Comparison of ENCODE assay signal across 1 cellular context in the genomic region with DNA sequence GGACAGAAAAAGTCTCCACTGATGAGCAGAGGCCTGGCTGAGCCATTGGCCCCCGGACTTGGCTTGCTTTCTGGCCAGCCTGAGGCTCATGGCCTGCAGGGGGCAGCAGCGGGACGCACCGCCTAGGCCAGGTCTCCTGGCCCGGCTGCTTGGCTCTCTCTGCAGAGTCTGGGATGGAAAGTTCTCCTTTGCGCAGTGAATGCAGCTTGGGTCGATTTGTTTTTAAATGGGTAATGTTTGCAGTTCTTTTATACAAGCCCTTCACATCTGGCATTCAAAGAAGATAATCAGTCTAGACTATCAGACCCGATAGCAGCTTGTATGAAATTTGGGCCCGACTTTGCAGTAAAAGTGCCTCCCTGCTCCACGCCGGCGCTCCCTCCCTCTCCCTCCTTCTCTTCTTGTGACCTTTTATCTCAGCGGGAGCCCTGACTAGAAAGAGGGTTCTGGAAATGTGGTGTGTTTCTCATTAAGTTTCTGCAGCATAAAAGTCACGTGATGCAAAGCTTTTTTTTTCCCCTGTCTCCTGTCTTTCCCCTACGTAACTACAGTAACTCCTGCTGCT.
TF ChIP-seq lines count a peak whose summit lies in the region.

No MANE protein-coding gene starts in this region.

TF ChIP-seq in K562, 482 proteins besides CTCF, POLR2A, EP300 and RAD21 (continued from another document and continues in another):
- TF ChIP-seq XRCC5 (IDR thresholded peaks at IDR 0.05; ENCODE audit: low read depth, low read length) (peak; percentile 60; the same call in 1 of the 2 replicates), ZNF644 (tag; IDR thresholded peaks at IDR 0.05; ENCODE audit: low read depth) (no peak), USF2 (CRISPR knock-in tag; IDR thresholded peaks at IDR 0.05) (peak; percentile 67), ZHX1 (conservative IDR thresholded peaks at IDR 0.05; ENCODE audit: low read length) (no peak), RAD51 (IDR thresholded peaks at IDR 0.05; ENCODE audit: borderline replicate concordance, low read depth) (peak; percentile 89), ZNF263 (CRISPR knock-in tag; IDR thresholded peaks at IDR 0.05; ENCODE audit: borderline replicate concordance) (0 out of 2 replicates have a peak, but pooled peaks have one; percentile 30), RBM34 (IDR thresholded peaks at IDR 0.05; ENCODE audit: borderline replicate concordance, insufficient read depth, low read length) (no peak), KDM4B (IDR thresholded peaks at IDR 0.05; ENCODE audit: borderline replicate concordance in 2 of 2, low read depth in 1 of 2) (no peak), RB1 (IDR thresholded peaks at IDR 0.05; ENCODE audit: low read depth) (peak; percentile 64; the same call in 1 of the 2 replicates), EHMT2 (IDR thresholded peaks at IDR 0.05) (no peak), ZNF347 (CRISPR knock-in tag; IDR thresholded peaks at IDR 0.05; ENCODE audit: low read depth) (no peak), ZBTB40 (IDR thresholded peaks at IDR 0.05) (no peak), ZBTB40 (CRISPR knock-in tag; IDR thresholded peaks at IDR 0.05) (no peak), MAZ (CRISPR knock-in tag; conservative IDR thresholded peaks at IDR 0.05 in 1 of 2, IDR thresholded peaks at IDR 0.05 in 1 of 2) (peak in 1 of 2 experiments; percentile 73; a peak in 2 of 4 replicates), NFIC (IDR thresholded peaks at IDR 0.05) (no peak), CBFA2T2 (conservative IDR thresholded peaks at IDR 0.05) (peak; percentile 58), SPI1 (IDR thresholded peaks at IDR 0.05; ENCODE audit: borderline replicate concordance, low read depth, low read length) (no peak), ZNF274 (IDR thresholded peaks at IDR 0.05; ENCODE audit: borderline replicate concordance, low read depth, low read length) (no peak), BHLHE40 (IDR thresholded peaks at IDR 0.05; ENCODE audit: low read length) (peak; percentile 24; the same call in 1 of the 2 replicates), ZBTB11 (CRISPR knock-in tag; IDR thresholded peaks at IDR 0.05) (no peak), CREM (IDR thresholded peaks at IDR 0.05; ENCODE audit: low read depth) (peak; percentile 34; the same call in 1 of the 2 replicates), KHSRP (IDR thresholded peaks at IDR 0.05) (no peak), PHF8 (IDR thresholded peaks at IDR 0.05; ENCODE audit: borderline replicate concordance, low read length) (no peak), NFRKB (IDR thresholded peaks at IDR 0.05; ENCODE audit: low read depth) (no peak), UBTF (IDR thresholded peaks at IDR 0.05; ENCODE audit: borderline replicate concordance in 1 of 2, low read depth in 2 of 2, low read length in 2 of 2) (no peak)
- TF ChIP-seq, protein P1, sequence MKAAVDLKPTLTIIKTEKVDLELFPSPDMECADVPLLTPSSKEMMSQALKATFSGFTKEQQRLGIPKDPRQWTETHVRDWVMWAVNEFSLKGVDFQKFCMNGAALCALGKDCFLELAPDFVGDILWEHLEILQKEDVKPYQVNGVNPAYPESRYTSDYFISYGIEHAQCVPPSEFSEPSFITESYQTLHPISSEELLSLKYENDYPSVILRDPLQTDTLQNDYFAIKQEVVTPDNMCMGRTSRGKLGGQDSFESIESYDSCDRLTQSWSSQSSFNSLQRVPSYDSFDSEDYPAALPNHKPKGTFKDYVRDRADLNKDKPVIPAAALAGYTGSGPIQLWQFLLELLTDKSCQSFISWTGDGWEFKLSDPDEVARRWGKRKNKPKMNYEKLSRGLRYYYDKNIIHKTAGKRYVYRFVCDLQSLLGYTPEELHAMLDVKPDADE (conservative IDR thresholded peaks at IDR 0.05; ENCODE audit: control insufficient read depth, low read depth, low read length), result no peak
- TF ChIP-seq, protein P2, sequence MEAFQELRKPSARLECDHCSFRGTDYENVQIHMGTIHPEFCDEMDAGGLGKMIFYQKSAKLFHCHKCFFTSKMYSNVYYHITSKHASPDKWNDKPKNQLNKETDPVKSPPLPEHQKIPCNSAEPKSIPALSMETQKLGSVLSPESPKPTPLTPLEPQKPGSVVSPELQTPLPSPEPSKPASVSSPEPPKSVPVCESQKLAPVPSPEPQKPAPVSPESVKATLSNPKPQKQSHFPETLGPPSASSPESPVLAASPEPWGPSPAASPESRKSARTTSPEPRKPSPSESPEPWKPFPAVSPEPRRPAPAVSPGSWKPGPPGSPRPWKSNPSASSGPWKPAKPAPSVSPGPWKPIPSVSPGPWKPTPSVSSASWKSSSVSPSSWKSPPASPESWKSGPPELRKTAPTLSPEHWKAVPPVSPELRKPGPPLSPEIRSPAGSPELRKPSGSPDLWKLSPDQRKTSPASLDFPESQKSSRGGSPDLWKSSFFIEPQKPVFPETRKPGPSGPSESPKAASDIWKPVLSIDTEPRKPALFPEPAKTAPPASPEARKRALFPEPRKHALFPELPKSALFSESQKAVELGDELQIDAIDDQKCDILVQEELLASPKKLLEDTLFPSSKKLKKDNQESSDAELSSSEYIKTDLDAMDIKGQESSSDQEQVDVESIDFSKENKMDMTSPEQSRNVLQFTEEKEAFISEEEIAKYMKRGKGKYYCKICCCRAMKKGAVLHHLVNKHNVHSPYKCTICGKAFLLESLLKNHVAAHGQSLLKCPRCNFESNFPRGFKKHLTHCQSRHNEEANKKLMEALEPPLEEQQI (IDR thresholded peaks at IDR 0.05), result 0 out of 2 replicates have a peak, but pooled peaks have one; percentile 43
- TF ChIP-seq, protein P3, sequence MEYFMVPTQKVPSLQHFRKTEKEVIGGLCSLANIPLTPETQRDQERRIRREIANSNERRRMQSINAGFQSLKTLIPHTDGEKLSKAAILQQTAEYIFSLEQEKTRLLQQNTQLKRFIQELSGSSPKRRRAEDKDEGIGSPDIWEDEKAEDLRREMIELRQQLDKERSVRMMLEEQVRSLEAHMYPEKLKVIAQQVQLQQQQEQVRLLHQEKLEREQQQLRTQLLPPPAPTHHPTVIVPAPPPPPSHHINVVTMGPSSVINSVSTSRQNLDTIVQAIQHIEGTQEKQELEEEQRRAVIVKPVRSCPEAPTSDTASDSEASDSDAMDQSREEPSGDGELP (CRISPR knock-in tag; IDR thresholded peaks at IDR 0.05; ENCODE audit: borderline replicate concordance), result peak; percentile 28; the same call in 1 of the 2 replicates
